Comparison of ENCODE assay signal across 8 cellular contexts in the genomic region with DNA sequence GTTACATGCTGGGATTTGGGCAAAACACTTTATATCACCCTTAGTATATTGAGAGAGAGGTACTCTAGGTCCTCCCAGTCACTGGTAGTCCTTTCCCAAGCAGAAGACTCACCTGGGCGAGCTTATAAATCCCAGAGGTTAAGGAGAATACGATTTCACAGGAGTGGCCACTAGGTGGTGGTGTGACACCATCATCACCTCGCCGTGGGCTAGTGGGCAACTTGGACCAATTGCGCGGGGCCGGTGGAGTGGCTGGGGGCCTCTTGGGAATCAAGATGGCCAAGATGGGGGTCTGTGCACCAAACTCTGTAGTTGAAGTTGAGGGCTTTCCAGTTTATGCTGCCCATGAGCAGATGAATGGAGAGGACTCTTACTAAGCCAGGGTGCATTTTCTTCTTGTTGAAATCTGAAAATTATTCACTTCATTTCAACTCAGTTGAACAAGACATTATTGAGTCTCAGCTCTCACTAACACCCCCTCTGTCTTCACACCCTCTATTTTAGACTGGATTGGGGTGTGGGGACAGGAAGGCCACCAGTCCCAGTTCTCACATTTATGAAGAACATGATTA. TPM values are rescaled to one million over a fixed set of nuclear protein-coding genes. Genes with fewer than 3 reads are reported as not detected.
DNase-seq lines count a peak whose midpoint lies in the region; ATAC-seq, FAIRE-seq and TF ChIP-seq lines count a peak whose summit lies in the region.

No MANE protein-coding gene starts in this region.

- DNase-seq in NCI-H510A treated with DMSO at 0.1 percent for 48 hours (lab: John Stamatoyannopoulos, UW) (peak; percentile 2), NCI-H510A (lab: John Stamatoyannopoulos, UW) (no peak), fibroblast of villous mesenchyme (ENCODE audit: low read depth) (peak; percentile 20), pancreas (peak in 5 of 6 donors; percentile 20 to 65 (median 46)), SKM-1 treated with dmso at 0.1 percent for 144 hours (lab: John Stamatoyannopoulos, UW; ENCODE audit: unreplicated experiment) (no peak)
- peak; percentile 12 for DNase-seq in Jurkat, Clone E6-1 (ENCODE audit: low read depth, low spot score)
- DNase-seq in activated CD4-positive, alpha-beta T cell treated with anti-CD3 and anti-CD28 coated beads, Interleukin-2, amount 50 U/mL, for 1 hour, result peak; percentile 2

- no peaks in the 10 kb centered on the region for H3K4me1 ChIP-seq in pancreas

- TF ChIP-seq CTCF in fibroblast of villous mesenchyme (IDR thresholded peaks at IDR 0.05; ENCODE audit: insufficient read depth, low read depth, low read length) (peak; percentile 50), pancreas (IDR thresholded peaks at IDR 0.05) (peak; percentile 43 to 70 (median 56))

- FAIRE-seq in pancreas (lab: Jason Lieb, UNC), result no peak

- no peak overlapping the region for H3K27ac ChIP-seq in pancreas

- ATAC-seq in pancreas, result peak; percentile 56 to 87 (median 79)
- no peak for ATAC-seq in GM21529 (IDR thresholded peaks at IDR 0.05; ENCODE audit: unreplicated experiment)

- H3K36me3 ChIP-seq in pancreas, result no peaks in the 10 kb centered on the region

- no peaks in the 10 kb centered on the region for H3K9me3 ChIP-seq in pancreas

- intact Hi-C loops in pancreas (cut with DNase I), result loop anchor here in 2 of 3 donors (10.0 kb wide), 3 partner anchors 269 to 1109 kb away; no protein-coding TSS in a partner anchor

- 0 to 4% methylated on average over 7 of the region's 7 CpGs for WGBS in pancreas, 2 donors

- H3K27me3 ChIP-seq in pancreas, result peaks cover 0 to 8% (median 0%) of the 10 kb centered on the region in 4 donors

- no peak overlapping the region for H3K4me3 ChIP-seq in Jurkat, Clone E6-1 (ENCODE audit: low read length)
- H3K4me3 ChIP-seq in fibroblast of villous mesenchyme (ENCODE audit: low read depth, low read length) (no peak overlapping the region), pancreas (no peak overlapping the region)

RNA-seq across cellular contexts. Expression of a gene that starts 38.2 kb away (rescaled TPM):
- not detected for polyA plus RNA-seq in Jurkat, Clone E6-1 (2012; ENCODE audit: insufficient read depth, insufficient read length)
- total RNA-seq in fibroblast of villous mesenchyme, result not detected in 2 replicates
- total RNA-seq in pancreas, result under 1 TPM in 4 of 6 donors, not detected in 2; 0.03 to 0.09 (median 0.04) TPM
- polyA plus RNA-seq in pancreas, result under 1 TPM in 1 of 2 donors, not detected in 1; 0.28 TPM

Comparison
In these comparisons a context has a peak if more than half of its experiments do, and no peak if none do; other contexts are left out.
1. DNase-seq: peak in NCI-H510A treated with DMSO at 0.1 percent for 48 hours (single experiment), Jurkat, Clone E6-1 (single experiment), activated CD4-positive, alpha-beta T cell treated with anti-CD3 and anti-CD28 coated beads, Interleukin-2, amount 50 U/mL, for 1 hour (single experiment), fibroblast of villous mesenchyme (single experiment) and pancreas (5 of 6); none in NCI-H510A (single experiment) and SKM-1 treated with dmso at 0.1 percent for 144 hours (single experiment).